In genomic region chr7:76069238-76069638, GRCh38 we compare ENCODE assay signal across 8 cellular contexts. TPM values are rescaled to one million over a fixed set of nuclear protein-coding genes. Genes with fewer than 3 reads are reported as not detected.
DNase-seq lines count a peak whose midpoint lies in the region; ATAC-seq and TF ChIP-seq lines count a peak whose summit lies in the region.

No MANE protein-coding gene starts in this region.

- no peak for TF ChIP-seq POLR2A in gastroesophageal sphincter (IDR thresholded peaks at IDR 0.05)

- H3K27ac Mint-ChIP-seq in HFFc6 = peak overlapping the region; percentile 30; the same call in 1 of the 2 replicates

- no peaks in the 10 kb centered on the region for H3K79me2 ChIP-seq in ACC112 (ENCODE audit: control insufficient read depth, insufficient read depth, low read length, unreplicated experiment)

- no peaks in the 10 kb centered on the region for H3K9me3 Mint-ChIP-seq in HFFc6

- WGBS in gastroesophageal sphincter (ENCODE audit: low coverage in 1 of 2), 2 donors = 8 to 14% methylated on average over 4 to 6 of the region's 8 CpGs

- H3K4me1 Mint-ChIP-seq in HFFc6 (ENCODE audit: low read depth) = peaks cover 16% of the 10 kb centered on the region

- H3K4me3 ChIP-seq in ACC112 (ENCODE audit: low read depth, low read length) (no peak overlapping the region), gastroesophageal sphincter (no peak overlapping the region)

- peaks cover 0 to 1% (median 0%) of the 10 kb centered on the region in 3 donors for H3K9me3 ChIP-seq in gastroesophageal sphincter

- DNase-seq in HFFc6 (peak; percentile 86), SKM-1 treated with dmso at 0.1 percent for 144 hours (lab: John Stamatoyannopoulos, UW; ENCODE audit: unreplicated experiment) (peak; percentile 52), renal cortical epithelial cell (ENCODE audit: low read depth) (peak; percentile 93), UCSD-AML1 (lab: John Stamatoyannopoulos, UW; ENCODE audit: unreplicated experiment) (no peak)

- H3K4me3 Mint-ChIP-seq in HFFc6 = no peak overlapping the region

- no peaks in the 10 kb centered on the region for H3K36me3 ChIP-seq in ACC112 (ENCODE audit: insufficient read depth, low read length)
- H3K36me3 ChIP-seq in gastroesophageal sphincter = peaks cover 0 to 35% of the 10 kb centered on the region in 2 donors

- H3K27ac ChIP-seq in ACC112 (ENCODE audit: low read depth, low read length) (0 out of 2 replicates have a peak overlapping the region, but pooled peaks have one; percentile 23), gastroesophageal sphincter (peak overlapping the region in 3 of 4 donors; percentile 14 to 91 (median 61))

- H3K27me3 ChIP-seq in ACC112 (ENCODE audit: insufficient read depth, low read length) = no peaks in the 10 kb centered on the region
- no peaks in the 10 kb centered on the region for H3K27me3 ChIP-seq in gastroesophageal sphincter

- H3K36me3 Mint-ChIP-seq in HFFc6 (ENCODE audit: low read depth) = peaks cover 17% of the 10 kb centered on the region

- H3K4me1 ChIP-seq in ACC112 (ENCODE audit: control insufficient read depth, insufficient read depth, low read length, unreplicated experiment) (peaks cover 20% of the 10 kb centered on the region), gastroesophageal sphincter (peaks cover 0 to 28% (median 12%) of the 10 kb centered on the region in 3 donors)

- TF ChIP-seq CTCF in HFFc6 (IDR thresholded peaks at IDR 0.05) = peak; percentile 64
- TF ChIP-seq CTCF in gastroesophageal sphincter (IDR thresholded peaks at IDR 0.05) = peak in 3 of 4 experiments; percentile 35 to 57 (median 36)

- ATAC-seq in gastroesophageal sphincter (peak; percentile 76), HG02885 (IDR thresholded peaks at IDR 0.05; ENCODE audit: poor library complexity, unreplicated experiment) (no peak), GM21723 (IDR thresholded peaks at IDR 0.05; ENCODE audit: unreplicated experiment) (no peak)

- TF ChIP-seq EP300 in gastroesophageal sphincter (IDR thresholded peaks at IDR 0.05) = no peak

- H2AFZ ChIP-seq in ACC112 (ENCODE audit: low read length, unreplicated experiment) = no peak overlapping the region

- H3K27me3 Mint-ChIP-seq in HFFc6 (ENCODE audit: insufficient read depth) = peaks cover 2% of the 10 kb centered on the region; the same call in 1 of the 2 replicates

RNA-seq across cellular contexts. Expression of gene MDH2, which starts 21.3 kb away (rescaled TPM):
- total RNA-seq in HFFc6 (2021; fragmentation: NEBNext Ultra II Directional; extraction: Animal tissue kit (Norgen Biotek cat#: 25700)) = 100 to 1,000 TPM; 208 to 255 (median 243) TPM
- total RNA-seq in gastroesophageal sphincter (100 to 1,000 TPM in 1 of 4 donors, 10 to 100 TPM in 3; 62.7 to 120 (median 71.0) TPM), renal cortical epithelial cell (29.5 and 80.6 TPM in 2 replicates)

RNA-seq across cellular contexts. Expression of gene STYXL1, which starts 21.4 kb away (rescaled TPM):
- total RNA-seq in HFFc6 (2021; fragmentation: NEBNext Ultra II Directional; extraction: Animal tissue kit (Norgen Biotek cat#: 25700)) = 10 to 100 TPM; 29.6 to 38.3 (median 32.0) TPM
- total RNA-seq in gastroesophageal sphincter = 10 to 100 TPM in 2 of 4 donors, 1 to 10 TPM in 2; 8.7 to 18.1 (median 12.5) TPM
- total RNA-seq in renal cortical epithelial cell = 51.4 and 102 TPM in 2 replicates
